Comparison of ENCODE assay signal across 13 cellular contexts in the genomic region with DNA sequence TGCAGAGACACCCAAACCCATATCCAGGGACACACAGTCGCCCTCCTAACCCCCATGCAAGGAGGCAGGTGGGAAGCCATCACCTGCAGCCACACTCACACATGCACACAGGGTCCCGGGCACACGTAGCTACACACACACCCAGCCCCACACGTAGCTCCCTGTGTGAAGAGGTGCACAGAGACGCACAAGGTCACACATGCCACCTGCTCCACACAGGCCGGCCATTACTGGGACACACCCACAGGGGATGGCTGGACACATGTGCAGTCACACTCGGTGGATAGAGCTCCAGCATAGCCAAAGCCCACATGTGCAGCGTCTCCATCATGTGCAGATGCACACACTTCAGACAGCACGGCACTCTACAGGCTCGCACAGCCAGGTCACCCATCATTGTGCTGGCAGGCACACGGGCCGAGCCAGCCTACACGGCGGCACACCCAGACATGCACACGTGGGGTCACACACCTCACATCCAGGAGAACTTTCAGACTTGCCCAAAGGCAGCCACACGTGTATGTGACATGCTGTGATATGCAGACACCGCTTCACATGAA. TPM values are rescaled to one million over a fixed set of nuclear protein-coding genes. Genes with fewer than 3 reads are reported as not detected.
DNase-seq lines count a peak whose midpoint lies in the region; ATAC-seq and TF ChIP-seq lines count a peak whose summit lies in the region.
"Had no signal": no experiment of that assay in that cellular context is flagged by ENCODE, and none has a peak within 500 bp of the region (broad histone marks: within the 10 kb centered on the region; RNA-seq: fewer than 3 reads in every experiment).

No MANE protein-coding gene starts in this region.

- H3K36me3 ChIP-seq in heart left ventricle (no peaks in the 10 kb centered on the region), uterus (no peaks in the 10 kb centered on the region)

- no peaks in the 10 kb centered on the region for H3K4me1 Mint-ChIP-seq in central memory CD8-positive, alpha-beta T cell
- peaks cover 7 to 17% of the 10 kb centered on the region in 2 donors for H3K4me1 Mint-ChIP-seq in natural killer cell treated with Interleukin-12 subunit alpha and Interleukin-12 subunit beta and Interleukin-15 and Interleukin-18, amount 100 ng/mL, for 72 hours (ENCODE audit: low read depth in 2 of 2)
- H3K4me1 Mint-ChIP-seq in CD14-positive monocyte = peaks cover 13% of the 10 kb centered on the region

- intact Hi-C loops in heart left ventricle (cut with DNase I) (loop anchor here in 2 of 10 donors (5.0 kb wide), 2 partner anchors 73 to 163 kb away; a partner anchor contains a TSS), left cardiac atrium (cut with DNase I) (no loop called here), uterus (cut with DNase I; ENCODE audit: low total_unique reads) (no loop called here), CD14-positive monocyte (cut with micrococcal nuclease) (no loop called here)

- H3K27ac ChIP-seq in heart left ventricle = no peak overlapping the region
- H3K27ac ChIP-seq in uterus = no peak overlapping the region

- H3K4me3 ChIP-seq in heart left ventricle = peak overlapping the region in 11 of 12 donors; percentile 65 to 91 (median 82)
- peak overlapping the region; percentile 66 to 68 for H3K4me3 ChIP-seq in uterus

- no peaks in the 10 kb centered on the region for H3K36me3 Mint-ChIP-seq in central memory CD8-positive, alpha-beta T cell (ENCODE audit: insufficient read depth)
- H3K36me3 Mint-ChIP-seq in natural killer cell treated with Interleukin-12 subunit alpha and Interleukin-12 subunit beta and Interleukin-15 and Interleukin-18, amount 100 ng/mL, for 72 hours = no peaks in the 10 kb centered on the region
- H3K36me3 Mint-ChIP-seq in CD14-positive monocyte = no peaks in the 10 kb centered on the region

- H3K9me3 Mint-ChIP-seq in central memory CD8-positive, alpha-beta T cell = peaks cover 6% of the 10 kb centered on the region
- peaks cover 3% of the 10 kb centered on the region for H3K9me3 Mint-ChIP-seq in natural killer cell treated with Interleukin-12 subunit alpha and Interleukin-12 subunit beta and Interleukin-15 and Interleukin-18, amount 100 ng/mL, for 72 hours
- H3K9me3 Mint-ChIP-seq in CD14-positive monocyte = peaks cover 31 to 68% (median 49%) of the 10 kb centered on the region in 7 donors

- no peak for DNase-seq in heart left ventricle
- DNase-seq in left cardiac atrium = no peak
- no peak for DNase-seq in central memory CD8-positive, alpha-beta T cell (ENCODE audit: low spot score in 2 of 2)
- DNase-seq in natural killer cell treated with Interleukin-12 subunit alpha and Interleukin-12 subunit beta and Interleukin-15 and Interleukin-18, amount 100 ng/mL, for 72 hours (ENCODE audit: low spot score) = no peak
- no peak for DNase-seq in uterus
- no peak for DNase-seq in NCI-H1105 (lab: John Stamatoyannopoulos, UW)
- DNase-seq in CD14-positive monocyte (ENCODE audit: low spot score) = no peak
- DNase-seq: activated effector memory CD4-positive, alpha-beta T cell treated with anti-CD3 and anti-CD28 coated beads, Interleukin-2, amount 50 U/mL, for 16 hours; KBM-7; NCI-H1694 treated with DMSO at 0.1 percent for 48 hours; NCI-H82 had no signal

- H3K9me3 ChIP-seq in heart left ventricle = no peaks in the 10 kb centered on the region
- H3K9me3 ChIP-seq in uterus = no peaks in the 10 kb centered on the region

- ATAC-seq in heart left ventricle (peak in 1 of 4 donors; percentile 2), left cardiac atrium (no peak), GM19324 (IDR thresholded peaks at IDR 0.05; ENCODE audit: low FRiP score, unreplicated experiment) (no peak)
- no peak for ATAC-seq in central memory CD8-positive, alpha-beta T cell (replicated peaks; ENCODE audit: extremely low read depth, poor library complexity, severe bottlenecking)
- no peak for ATAC-seq in natural killer cell treated with Interleukin-12 subunit alpha and Interleukin-12 subunit beta and Interleukin-15 and Interleukin-18, amount 100 ng/mL, for 72 hours

- H3K4me3 Mint-ChIP-seq in central memory CD8-positive, alpha-beta T cell = peak overlapping the region; percentile 71
- peak overlapping the region; percentile 81 for H3K4me3 Mint-ChIP-seq in natural killer cell treated with Interleukin-12 subunit alpha and Interleukin-12 subunit beta and Interleukin-15 and Interleukin-18, amount 100 ng/mL, for 72 hours
- peak overlapping the region in 1 of 2 donors; percentile 88 for H3K4me3 Mint-ChIP-seq in CD14-positive monocyte

- 72 to 87% (median 83%) methylated on average over 10 to 17 of the region's 17 CpGs for WGBS in heart left ventricle, 4 donors

- H3K4me1 ChIP-seq in heart left ventricle (peaks cover 0 to 20% (median 12%) of the 10 kb centered on the region in 12 donors), uterus (peaks cover 0 to 8% of the 10 kb centered on the region in 2 donors)

- no peaks in the 10 kb centered on the region for H3K27me3 Mint-ChIP-seq in central memory CD8-positive, alpha-beta T cell
- H3K27me3 Mint-ChIP-seq in natural killer cell treated with Interleukin-12 subunit alpha and Interleukin-12 subunit beta and Interleukin-15 and Interleukin-18, amount 100 ng/mL, for 72 hours = no peaks in the 10 kb centered on the region
- H3K27me3 Mint-ChIP-seq in CD14-positive monocyte (ENCODE audit: low read depth in 3 of 3) = peaks cover 0 to 3% (median 0%) of the 10 kb centered on the region in 3 donors

- no peaks in the 10 kb centered on the region for H3K27me3 ChIP-seq in heart left ventricle
- H3K27me3 ChIP-seq in uterus = no peaks in the 10 kb centered on the region

- H3K27ac Mint-ChIP-seq in central memory CD8-positive, alpha-beta T cell (ENCODE audit: low read depth) = no peak overlapping the region
- H3K27ac Mint-ChIP-seq in natural killer cell treated with Interleukin-12 subunit alpha and Interleukin-12 subunit beta and Interleukin-15 and Interleukin-18, amount 100 ng/mL, for 72 hours = no peak overlapping the region
- H3K27ac Mint-ChIP-seq in CD14-positive monocyte = no peak overlapping the region

- no peak for TF ChIP-seq CTCF in heart left ventricle (IDR thresholded peaks at IDR 0.05)
- no peak for TF ChIP-seq CTCF in uterus (IDR thresholded peaks at IDR 0.05)
- TF ChIP-seq CTCF in CD14-positive monocyte (IDR thresholded peaks at IDR 0.05) = no peak

- TF ChIP-seq POLR2A in heart left ventricle (IDR thresholded peaks at IDR 0.05) = no peak
- TF ChIP-seq POLR2A in uterus (IDR thresholded peaks at IDR 0.05) = no peak

RNA-seq across cellular contexts. Expression of a gene that starts 1.1 kb away (rescaled TPM):
- total RNA-seq in heart left ventricle (10 to 100 TPM in 2 of 9 donors, 1 to 10 TPM in 7; 1.9 to 16.0 (median 5.0) TPM), left cardiac atrium (1 to 10 TPM; 2.2 to 4.1 TPM), uterus (1 to 10 TPM; 1.5 to 8.3 (median 4.2) TPM)
- polyA plus RNA-seq in heart left ventricle (1 to 10 TPM; 1.2 to 1.9 TPM), CD14-positive monocyte (not detected)
- total RNA-seq in natural killer cell treated with Interleukin-12 subunit alpha and Interleukin-12 subunit beta and Interleukin-15 and Interleukin-18, amount 100 ng/mL, for 72 hours = under 1 TPM; 0.25 to 0.74 TPM
- total RNA-seq: myocyte had no signal

RNA-seq across cellular contexts. Expression of a gene that starts 27.5 kb away (rescaled TPM):
- total RNA-seq in heart left ventricle (under 1 TPM in 4 of 9 donors, not detected in 5; 0.25 to 0.72 (median 0.37) TPM), left cardiac atrium (under 1 TPM in 1 of 2 donors, not detected in 1; 0.39 TPM), uterus (1 to 10 TPM in 1 of 4 donors, under 1 TPM in 2, not detected in 1; 0.70 to 1.2 (median 0.88) TPM)
- polyA plus RNA-seq in heart left ventricle (under 1 TPM; 0.24 to 0.34 TPM), CD14-positive monocyte (not detected)
- not detected for total RNA-seq in natural killer cell treated with Interleukin-12 subunit alpha and Interleukin-12 subunit beta and Interleukin-15 and Interleukin-18, amount 100 ng/mL, for 72 hours
